ENCODE assay signal across 25 cellular contexts in genomic region chr18:28824183-28824574, GRCh38.
"Had no signal": no experiment of that assay in that cellular context is flagged by ENCODE, and none has a peak within 500 bp of the region (broad histone marks: within the 10 kb centered on the region; RNA-seq: fewer than 3 reads in every experiment).

No MANE protein-coding gene starts in this region.

- H3K4me1 ChIP-seq: parathyroid adenoma, psoas muscle, right lobe of liver, sigmoid colon, stomach, thyroid gland, tibial nerve, upper lobe of left lung, vagina had no signal

- H3K9ac ChIP-seq: neural progenitor cell, parathyroid adenoma had no signal

- H3K27ac ChIP-seq: neural progenitor cell, parathyroid adenoma, psoas muscle, right lobe of liver, sigmoid colon, stomach, thoracic aorta, thyroid gland, tibial nerve, upper lobe of left lung, vagina had no signal

- H3K9me3 ChIP-seq: psoas muscle, right lobe of liver, sigmoid colon, thoracic aorta, thyroid gland, tibial nerve, upper lobe of left lung, vagina had no signal

- FAIRE-seq: small intestine, urothelium cell line had no signal

- ATAC-seq: naive thymus-derived CD4-positive, alpha-beta T cell; psoas muscle; right cardiac atrium; right lobe of liver; stimulated activated effector memory CD8-positive, alpha-beta T cell treated with anti-CD3 and anti-CD28 coated beads, Interleukin-12 subunit alpha, Interleukin-12 subunit beta, amount 100 ng/mL, for 72 hours; stimulated activated naive B cell treated with anti-CD40 and anti-IgM and Interleukin-4, amounts not matched to agents 10 μg/mL and 1 μg/mL and 100 μg/mL, for 72 hours had no signal

- H3K36me3 ChIP-seq: neural progenitor cell, right lobe of liver, sigmoid colon, stomach, thoracic aorta, thyroid gland, tibial nerve, upper lobe of left lung, vagina had no signal

- H3K4me3 ChIP-seq: neural progenitor cell, psoas muscle, right lobe of liver, sigmoid colon, stomach, thoracic aorta, thyroid gland, tibial nerve, upper lobe of left lung, vagina had no signal

- H3K4me2 ChIP-seq: neural progenitor cell had no signal

- H2AFZ ChIP-seq: neural progenitor cell, parathyroid adenoma had no signal

- DNase-seq: naive thymus-derived CD4-positive, alpha-beta T cell; natural killer cell; occipital lobe; right cardiac atrium; right lobe of liver; sigmoid colon; small intestine; stimulated activated CD4-positive, alpha-beta T cell treated with anti-CD3 and anti-CD28 coated beads, Interleukin-15, amount 100 ng/mL, for 24 hours; stimulated activated CD4-positive, alpha-beta T cell treated with anti-CD3 and anti-CD28 coated beads, Interleukin-2, amount 100 ng/mL, for 24 hours; stimulated activated CD4-positive, alpha-beta T cell treated with anti-CD3 and anti-CD28 coated beads, Interleukin-2, amount 100 ng/mL, for 48 hours; stimulated activated CD4-positive, alpha-beta T cell treated with anti-CD3 and anti-CD28 coated beads, Interleukin-4, amount 100 ng/mL, for 24 hours; stimulated activated naive B cell treated with anti-CD40 and anti-IgM and Interleukin-4, amounts not matched to agents 10 μg/mL and 1 μg/mL and 100 μg/mL, for 72 hours; stimulated activated naive CD4-positive, alpha-beta T cell treated with Interleukin-2 at 50 U/mL for 16 hours; stomach; thyroid gland; trophoblast cell had no signal

- H3K79me2 ChIP-seq: parathyroid adenoma had no signal

- H3K27me3 ChIP-seq: neural progenitor cell, right lobe of liver, sigmoid colon, stomach, thyroid gland, tibial nerve, upper lobe of left lung, vagina had no signal
